In genomic region chr3:67400476-67400875, GRCh38 we compare ENCODE assay signal across 7 cellular contexts.
"Had no signal": no experiment of that assay in that cellular context is flagged by ENCODE, and none has a peak within 500 bp of the region (broad histone marks: within the 10 kb centered on the region; RNA-seq: fewer than 3 reads in every experiment).

No MANE protein-coding gene starts in this region.

- H2AFZ ChIP-seq: GM23338 had no signal

- DNase-seq: H9, HCEC 1CT had no signal

- H3K4me3 ChIP-seq: GM23338 had no signal

- H3K27ac Mint-ChIP-seq: GM23338, H9, IgD-negative memory B cell had no signal

- FAIRE-seq: H1, H54, HTR-8/SVneo had no signal

- ATAC-seq: GM23338 had no signal

- H3K27me3 Mint-ChIP-seq: IgD-negative memory B cell had no signal

- H3K4me3 Mint-ChIP-seq: GM23338, H9, IgD-negative memory B cell had no signal

- H3K4me2 ChIP-seq: GM23338 had no signal

- H3K4me1 Mint-ChIP-seq: H9 had no signal

- H3K9me3 Mint-ChIP-seq: GM23338 had no signal
